ENCODE assay signal across 22 cellular contexts in genomic region chr5:90991201-90991600, GRCh38.
DNase-seq lines count a peak whose midpoint lies in the region; ATAC-seq, FAIRE-seq and TF ChIP-seq lines count a peak whose summit lies in the region.
"Had no signal": no experiment of that assay in that cellular context is flagged by ENCODE, and none has a peak within 500 bp of the region (broad histone marks: within the 10 kb centered on the region; RNA-seq: fewer than 3 reads in every experiment).

No MANE protein-coding gene starts in this region.

- H4K20me1 ChIP-seq in IMR-90 (ENCODE audit: insufficient read depth, low read length) (no peaks in the 10 kb centered on the region), K562 (replicated peaks; ENCODE audit: control insufficient read depth, insufficient read depth, low read length) (no peaks in the 10 kb centered on the region)
- H4K20me1 ChIP-seq: BLaER1 treated with 17β-estradiol and CSF1 and Interleukin-3, amounts not matched to agents 10 nM and 100 nM had no signal

- H2AFZ ChIP-seq in IMR-90 (replicated peaks; ENCODE audit: low read length, poor library complexity) (no peak overlapping the region), K562 (ENCODE audit: low read depth, low read length) (no peak overlapping the region)

- POLR2A ChIA-PET in A549 (lab: Yijun Ruan, JAX) = no interaction called here
- POLR2A ChIA-PET in IMR-90 (lab: Charles Lee; ENCODE audit: unreplicated experiment) = no interaction called here
- POLR2A ChIA-PET in K562 (lab: Yijun Ruan, JAX) = interaction anchor here (0.5 to 1.1 kb wide), 2 partner anchors 9 kb away, joined by 3 to 4 read pairs; no protein-coding TSS in a partner anchor

- 93% methylated on average over 1 of the region's 1 CpG for WGBS in A549 (ENCODE audit: missing lambda C conversion rate)
- WGBS in IMR-90 (ENCODE audit: extremely low coverage in 2 of 2, insufficient read length in 1 of 2), 2 experiments = no CpG with 5 or more reads among the region's 1 CpG
- 75% methylated on average over 1 of the region's 1 CpG for WGBS in K562 (ENCODE audit: insufficient coverage, low coverage, missing lambda C conversion rate)

- FAIRE-seq in A549 (lab: Jason Lieb, UNC) (peak; percentile 49), K562 (lab: Jason Lieb, UNC) (no peak)
- FAIRE-seq: A204.1, D721Med, G401.6, GM12891 had no signal

- H2AK9ac ChIP-seq in IMR-90 (replicated peaks; ENCODE audit: low read depth, low read length, poor library complexity) = no peak overlapping the region

- H3K18ac ChIP-seq in IMR-90 (ENCODE audit: low read depth, low read length) = no peak overlapping the region

- H3K4me1 Mint-ChIP-seq in stimulated activated naive B cell treated with anti-CD40 and anti-IgM and Interleukin-4, amounts not matched to agents 10 μg/mL and 1 μg/mL and 100 μg/mL, for 72 hours = no peaks in the 10 kb centered on the region
- H3K4me1 Mint-ChIP-seq: B cell had no signal

- H3K56ac ChIP-seq in IMR-90 (ENCODE audit: extremely low read depth, insufficient read depth, low read length) = no peak overlapping the region

- H2BK120ac ChIP-seq in IMR-90 (ENCODE audit: low read depth, low read length) = no peak overlapping the region

- no peak for ATAC-seq in A549
- no peak for ATAC-seq in IMR-90 (ENCODE audit: low read depth)
- no peak for ATAC-seq in K562
- ATAC-seq in stimulated activated naive B cell treated with anti-CD40 and anti-IgM and Interleukin-4, amounts not matched to agents 10 μg/mL and 1 μg/mL and 100 μg/mL, for 72 hours (replicated peaks) = no peak
- ATAC-seq in GM18520 (IDR thresholded peaks at IDR 0.05; ENCODE audit: unreplicated experiment) = no peak
- no peak for ATAC-seq in HG02678 (IDR thresholded peaks at IDR 0.05; ENCODE audit: unreplicated experiment)
- ATAC-seq: CD8-positive, alpha-beta T cell had no signal

- H3K27ac ChIP-seq in A549 (no peak overlapping the region), IMR-90 (ENCODE audit: insufficient read depth, low read length) (no peak overlapping the region), K562 (ENCODE audit: extremely low read depth, low read depth, low read length) (no peak overlapping the region)
- H3K27ac ChIP-seq: BLaER1 treated with 17β-estradiol and CSF1 and Interleukin-3, amounts not matched to agents 10 nM and 100 nM; C4-2B had no signal

- no peaks in the 10 kb centered on the region for H3K4me1 ChIP-seq in A549
- H3K4me1 ChIP-seq in IMR-90 (ENCODE audit: control insufficient read depth, insufficient read depth, low read length) = no peaks in the 10 kb centered on the region
- H3K4me1 ChIP-seq in K562 (replicated peaks in 1 of 2; ENCODE audit: control insufficient read depth in 2 of 2, insufficient read depth in 2 of 2, low read length in 2 of 2) = no peaks in the 10 kb centered on the region
- H3K4me1 ChIP-seq: BLaER1 treated with 17β-estradiol and CSF1 and Interleukin-3, amounts not matched to agents 10 nM and 100 nM had no signal

- intact Hi-C loops in IMR-90 (cut with micrococcal nuclease) (no loop called here), K562 (cut with micrococcal nuclease) (no loop called here)

- H3K9me1 ChIP-seq in IMR-90 (ENCODE audit: insufficient read depth, low read length) (no peaks in the 10 kb centered on the region), K562 (ENCODE audit: control insufficient read depth, insufficient read depth, low read length) (no peaks in the 10 kb centered on the region)

- no peak overlapping the region for H3K4me2 ChIP-seq in A549
- no peak overlapping the region for H3K4me2 ChIP-seq in IMR-90 (ENCODE audit: low read depth, low read length)
- H3K4me2 ChIP-seq in K562 (ENCODE audit: insufficient read depth, low read length) = no peak overlapping the region
- H3K4me2 ChIP-seq: BLaER1 treated with 17β-estradiol and CSF1 and Interleukin-3, amounts not matched to agents 10 nM and 100 nM had no signal

- TF ChIP-seq CTCF in A549 (IDR thresholded peaks at IDR 0.05) (no peak), IMR-90 (conservative IDR thresholded peaks at IDR 0.05; ENCODE audit: low read depth, low read length) (no peak), K562 (IDR thresholded peaks at IDR 0.05 in 2 of 3, conservative IDR thresholded peaks at IDR 0.05 in 1 of 3; ENCODE audit: insufficient read depth in 2 of 3, low read depth in 1 of 3, low read length in 3 of 3) (no peak)

- no peaks in the 10 kb centered on the region for H3K79me2 ChIP-seq in K562 (ENCODE audit: control insufficient read depth, insufficient read depth, low read length)

- H4K5ac ChIP-seq in IMR-90 (ENCODE audit: low read depth, low read length) = no peak overlapping the region

- in situ Hi-C loops in IMR-90 (cut with MboI; ENCODE audit: low sequenced_read_pairs) = no loop called here
- in situ Hi-C loops in K562 (cut with MboI) = no loop called here

- DNase-seq in A549 (ENCODE audit: low read depth in 1 of 2, low spot score in 1 of 2) (no peak), IMR-90 (no peak), K562 (ENCODE audit: extremely low read depth in 1 of 4, low spot score in 3 of 4) (no peak), NCI-H2196 treated with DMSO at 0.1 percent for 48 hours (lab: John Stamatoyannopoulos, UW; ENCODE audit: unreplicated experiment) (no peak)
- DNase-seq in stimulated activated naive B cell treated with anti-CD40 and anti-IgM and Interleukin-4, amounts not matched to agents 10 μg/mL and 1 μg/mL and 100 μg/mL, for 72 hours = no peak
- DNase-seq: 8988T; AML-193; Caco-2; Calu3; CD4-positive, alpha-beta T cell; CD8-positive, alpha-beta T cell; DMS79 treated with DMSO at 0.1 percent for 48 hours; GF-D8 had no signal

- H4K91ac ChIP-seq in IMR-90 (ENCODE audit: insufficient read depth, low read depth, low read length) = no peak overlapping the region

- H3K4ac ChIP-seq in IMR-90 (ENCODE audit: low read depth, low read length) = no peak overlapping the region

- H3K79me1 ChIP-seq in IMR-90 (ENCODE audit: low read depth in 1 of 2, low read length in 2 of 2) = no peaks in the 10 kb centered on the region

- no peak overlapping the region for H2BK20ac ChIP-seq in IMR-90 (ENCODE audit: low read depth, low read length)

- H3K27me3 ChIP-seq in IMR-90 (ENCODE audit: control insufficient read depth, insufficient read depth, low read length) = no peaks in the 10 kb centered on the region
- no peaks in the 10 kb centered on the region for H3K27me3 ChIP-seq in K562 (ENCODE audit: control insufficient read depth in 2 of 2, insufficient read depth in 2 of 2, low read length in 2 of 2)
- H3K27me3 ChIP-seq: BLaER1 treated with 17β-estradiol and CSF1 and Interleukin-3, amounts not matched to agents 10 nM and 100 nM had no signal

- TF ChIP-seq EP300 in A549 (IDR thresholded peaks at IDR 0.05) (no peak), K562 (IDR thresholded peaks at IDR 0.05; ENCODE audit: low read length) (no peak)

- no peaks in the 10 kb centered on the region for H3K36me3 Mint-ChIP-seq in stimulated activated naive B cell treated with anti-CD40 and anti-IgM and Interleukin-4, amounts not matched to agents 10 μg/mL and 1 μg/mL and 100 μg/mL, for 72 hours
- H3K36me3 Mint-ChIP-seq: CD8-positive, alpha-beta T cell had no signal

- H3K27ac Mint-ChIP-seq in stimulated activated naive B cell treated with anti-CD40 and anti-IgM and Interleukin-4, amounts not matched to agents 10 μg/mL and 1 μg/mL and 100 μg/mL, for 72 hours = peak overlapping the region; percentile 44
- H3K27ac Mint-ChIP-seq: B cell; CD4-positive, alpha-beta T cell; CD8-positive, alpha-beta T cell had no signal

- no peak overlapping the region for H2BK5ac ChIP-seq in IMR-90 (ENCODE audit: low read depth, low read length, poor library complexity, severe bottlenecking)

- TF ChIP-seq POLR2A in A549 (IDR thresholded peaks at IDR 0.05; ENCODE audit: low read length) = no peak
- TF ChIP-seq POLR2A in IMR-90 (IDR thresholded peaks at IDR 0.05; ENCODE audit: low read depth, low read length) = no peak
- TF ChIP-seq POLR2A in K562 (conservative IDR thresholded peaks at IDR 0.05) = no peak

- TF ChIP-seq RAD21 in A549 (conservative IDR thresholded peaks at IDR 0.05 in 1 of 2, IDR thresholded peaks at IDR 0.05 in 1 of 2) (no peak), IMR-90 (IDR thresholded peaks at IDR 0.05; ENCODE audit: low read length) (no peak), K562 (CRISPR knock-in tag; conservative IDR thresholded peaks at IDR 0.05 in 1 of 2, IDR thresholded peaks at IDR 0.05 in 1 of 2) (no peak)

- H3K36me3 ChIP-seq in IMR-90 (ENCODE audit: control insufficient read depth, insufficient read depth, low read length) = no peaks in the 10 kb centered on the region
- peaks cover 4% of the 10 kb centered on the region; the same call in 2 of the 3 replicates for H3K36me3 ChIP-seq in K562 (ENCODE audit: control insufficient read depth, insufficient read depth, low read length)
- H3K36me3 ChIP-seq: BLaER1 treated with 17β-estradiol and CSF1 and Interleukin-3, amounts not matched to agents 10 nM and 100 nM had no signal

- H3K9ac ChIP-seq in IMR-90 (ENCODE audit: low read depth, low read length) (no peak overlapping the region), K562 (ENCODE audit: insufficient read depth in 1 of 2, low read depth in 2 of 2, low read length in 2 of 2) (no peak overlapping the region)
- H3K9ac ChIP-seq: BLaER1 treated with 17β-estradiol and CSF1 and Interleukin-3, amounts not matched to agents 10 nM and 100 nM had no signal

- peaks cover under 1 to 10% of the 10 kb centered on the region in 2 donors for H3K9me3 Mint-ChIP-seq in stimulated activated naive B cell treated with anti-CD40 and anti-IgM and Interleukin-4, amounts not matched to agents 10 μg/mL and 1 μg/mL and 100 μg/mL, for 72 hours

- CTCF ChIA-PET in A549 (lab: Yijun Ruan, JAX) (no interaction called here), IMR-90 (lab: Yijun Ruan, JAX) (no interaction called here), K562 (lab: Yijun Ruan, JAX; ENCODE audit: low intra/inter-chr PET ratio) (no interaction called here)

- H3K27me3 Mint-ChIP-seq in stimulated activated naive B cell treated with anti-CD40 and anti-IgM and Interleukin-4, amounts not matched to agents 10 μg/mL and 1 μg/mL and 100 μg/mL, for 72 hours = no peaks in the 10 kb centered on the region
- H3K27me3 Mint-ChIP-seq: CD4-positive, alpha-beta T cell had no signal

- BruUV-seq in IMR-90 (replicated peaks; lab: Mats Ljungman, UMichigan) (no TSS peak), K562 (replicated peaks; lab: Mats Ljungman, UMichigan) (no TSS peak)

- no peak overlapping the region for H4K8ac ChIP-seq in IMR-90 (ENCODE audit: low read depth in 2 of 2, low read length in 2 of 2)

- dilution Hi-C loops in IMR-90 (cut with HindIII; ENCODE audit: low sequenced_read_pairs, unreplicated experiment) = no loop called here

- 0 out of 3 replicates have a peak, but pooled peaks cover 2% of the 10 kb centered on the region for H3K9me3 ChIP-seq in A549
- peaks cover 6% of the 10 kb centered on the region for H3K9me3 ChIP-seq in IMR-90 (ENCODE audit: control insufficient read depth, insufficient read depth, low read length)
- H3K9me3 ChIP-seq in K562 (replicated peaks; ENCODE audit: control insufficient read depth, insufficient read depth, low read depth, low read length) = no peaks in the 10 kb centered on the region
- H3K9me3 ChIP-seq: Caco-2 had no signal

- H2BK15ac ChIP-seq in IMR-90 (ENCODE audit: low read depth, low read length) = no peak overlapping the region

- H2AK5ac ChIP-seq in IMR-90 (ENCODE audit: low read depth, low read length) = no peak overlapping the region

- H3K4me3 ChIP-seq in A549 = no peak overlapping the region
- no peak overlapping the region for H3K4me3 ChIP-seq in IMR-90 (ENCODE audit: insufficient read depth, low read depth, low read length)
- no peak overlapping the region for H3K4me3 ChIP-seq in K562
- H3K4me3 ChIP-seq: BLaER1 treated with 17β-estradiol and CSF1 and Interleukin-3, amounts not matched to agents 10 nM and 100 nM had no signal

- no peak overlapping the region for H3K14ac ChIP-seq in IMR-90 (replicated peaks; ENCODE audit: low read depth, low read length)

- no peak overlapping the region for H3K23ac ChIP-seq in IMR-90 (ENCODE audit: low read depth, low read length)

- H3K4me3 Mint-ChIP-seq in stimulated activated naive B cell treated with anti-CD40 and anti-IgM and Interleukin-4, amounts not matched to agents 10 μg/mL and 1 μg/mL and 100 μg/mL, for 72 hours = no peak overlapping the region
- H3K4me3 Mint-ChIP-seq: B cell; CD4-positive, alpha-beta T cell; CD8-positive, alpha-beta T cell had no signal

Comparison
In these comparisons a context has a peak if more than half of its experiments do, and no peak if none do; other contexts are left out.
1. Of the 35 proteins assayed by ChIP-seq in both K562 and A549: peak only in K562: CEBPB; only in A549: none; in both: none; in neither: 34.